8 cellular contexts compared by ENCODE assay signal in genomic region chr5:176609724-176610429, GRCh38. TPM values are rescaled to one million over a fixed set of nuclear protein-coding genes. Genes with fewer than 3 reads are reported as not detected.
DNase-seq lines count a peak whose midpoint lies in the region; ATAC-seq, FAIRE-seq and TF ChIP-seq lines count a peak whose summit lies in the region.

GPRIN1 (minus strand) TSS chr5:176610156; CDS start chr5:176599834, 10,322 bp downstream.

- H3K4me1 ChIP-seq in GM12878 (ENCODE audit: control insufficient read depth, insufficient read depth, low read length): peaks cover 12% of the 10 kb centered on the region
- H3K4me1 ChIP-seq in iPS-18a (ENCODE audit: control insufficient read depth, low read depth, low read length): no peaks in the 10 kb centered on the region

- RAD21 ChIA-PET in GM12878 (lab: Charles Lee; ENCODE audit: unreplicated experiment): no interaction called here

- H3K79me2 ChIP-seq in GM12878 (ENCODE audit: control insufficient read depth, insufficient read depth, low read length): no peaks in the 10 kb centered on the region; the same call in 1 of the 2 replicates

- no peak for TF ChIP-seq EP300 in GM12878 (IDR thresholded peaks at IDR 0.05; ENCODE audit: borderline replicate concordance in 1 of 2, control insufficient read depth in 1 of 2, low read depth in 2 of 2, low read length in 2 of 2)

- 0 out of 2 replicates have a peak, but pooled peaks have one; percentile 31 for TF ChIP-seq POLR2A in GM12878 (IDR thresholded peaks at IDR 0.05; ENCODE audit: low read depth, low read length)

- no peaks in the 10 kb centered on the region for H4K20me1 ChIP-seq in GM12878 (ENCODE audit: control insufficient read depth, insufficient read depth)

- H3K27ac ChIP-seq in GM12878 (ENCODE audit: control insufficient read depth, insufficient read depth) (no peak within 1 kb of the TSS), iPS-18a (ENCODE audit: low read length) (no peak within 1 kb of the TSS)

- peak; percentile 41 for TF ChIP-seq CTCF in GM06990 (IDR thresholded peaks at IDR 0.05; ENCODE audit: insufficient read depth, low read length, poor library complexity, severe bottlenecking)
- TF ChIP-seq CTCF in GM12878 (IDR thresholded peaks at IDR 0.05 in 2 of 3, conservative IDR thresholded peaks at IDR 0.05 in 1 of 3; ENCODE audit: control insufficient read depth in 2 of 3, extremely low read depth in 1 of 3, insufficient read depth in 1 of 3, low read depth in 3 of 3, low read length in 3 of 3): peak; percentile 26 to 43 (median 26); a peak in 4 of 6 replicates

- BruUV-seq in GM12878 (replicated peaks; lab: Mats Ljungman, UMichigan): no TSS peak

- DNase-seq in GM06990 (ENCODE audit: extremely low read depth, insufficient read length) (peak; percentile 79), KG1 (lab: John Stamatoyannopoulos, UW) (peak; percentile 3), T-helper 1 cell (peak in 4 of 5 donors; percentile 17 to 51 (median 34)), GM12878 (ENCODE audit: low read depth, low spot score) (no peak), DMS153 (lab: John Stamatoyannopoulos, UW) (no peak)
- peak; percentile 29 to 49 for DNase-seq in stimulated activated CD4-positive, alpha-beta T cell treated with anti-CD3 and anti-CD28 coated beads, Interleukin-12 subunit alpha, Interleukin-12 subunit beta, amount 100 ng/mL, for 24 hours (ENCODE audit: low read depth in 2 of 2)

- peak within 1 kb of the TSS; percentile 86 for H3K4me2 ChIP-seq in GM12878 (ENCODE audit: control insufficient read depth, insufficient read depth)

- H3K4me3 ChIP-seq in GM06990 (replicated peaks; ENCODE audit: low read depth, low read length) (peak within 1 kb of the TSS; percentile 73), GM12878 (peak within 1 kb of the TSS; percentile 74), iPS-18a (ENCODE audit: low read length) (peak within 1 kb of the TSS; percentile 63)

- peak; percentile 18; the same call in 1 of the 2 replicates for TF ChIP-seq RAD21 in GM12878 (IDR thresholded peaks at IDR 0.05; ENCODE audit: insufficient read depth, low read depth, low read length)

- in situ Hi-C loops in GM12878 (cut with MboI): no loop called here

- CTCF ChIA-PET in GM12878 (lab: Yijun Ruan, JAX): interaction anchor here (0.6 kb wide), 1 partner anchor 50 kb away, joined by 3 read pairs; no protein-coding TSS in a partner anchor

- H3K9ac ChIP-seq in GM12878 (ENCODE audit: control insufficient read depth, insufficient read depth, low read length): peak within 1 kb of the TSS; percentile 58; the same call in 1 of the 2 replicates
- peak within 1 kb of the TSS; percentile 43 for H3K9ac ChIP-seq in iPS-18a (ENCODE audit: low read length)

- no peak for FAIRE-seq in GM12878 (lab: Jason Lieb, UNC)

- H3K27me3 ChIP-seq in GM06990 (replicated peaks; ENCODE audit: control insufficient read depth, insufficient read depth, low read length) (no peaks in the 10 kb centered on the region; the same call in 1 of the 2 replicates), GM12878 (replicated peaks in 1 of 2; ENCODE audit: control insufficient read depth in 2 of 2, insufficient read depth in 2 of 2, low read length in 1 of 2) (no peaks in the 10 kb centered on the region), iPS-18a (ENCODE audit: control insufficient read depth, insufficient read depth, low read length) (peaks cover 27% of the 10 kb centered on the region)

- SMC1A ChIA-PET in GM12878 (lab: Charles Lee; ENCODE audit: uncharacterized antibody, unreplicated experiment): no interaction called here

- ATAC-seq in GM21737 (IDR thresholded peaks at IDR 0.05; ENCODE audit: unreplicated experiment): peak; percentile 76
- peak; percentile 89 for ATAC-seq in GM12878

- H3K36me3 ChIP-seq in GM06990 (ENCODE audit: control insufficient read depth, insufficient read depth, low read length): no peaks in the 10 kb centered on the region
- H3K36me3 ChIP-seq in GM12878 (ENCODE audit: control insufficient read depth in 2 of 2, insufficient read depth in 2 of 2, low read length in 1 of 2): no peaks in the 10 kb centered on the region
- no peaks in the 10 kb centered on the region for H3K36me3 ChIP-seq in iPS-18a (ENCODE audit: control insufficient read depth, low read depth, low read length)

- H2AFZ ChIP-seq in GM12878 (ENCODE audit: control insufficient read depth, low read depth, low read length): peak within 1 kb of the TSS; percentile 83

- intact Hi-C loops in GM12878 (cut with micrococcal nuclease; ENCODE audit: unreplicated experiment): no loop called here

- WGBS in GM12878 (ENCODE audit: insufficient coverage, insufficient replicate concordance, low lambda C conversion rate, missing lambda C conversion rate): 2% methylated on average over 77 of the region's 100 CpGs

- POLR2A ChIA-PET in GM12878 (lab: Charles Lee): no interaction called here

- no peaks in the 10 kb centered on the region for H3K9me3 ChIP-seq in GM12878 (replicated peaks; ENCODE audit: control insufficient read depth, insufficient read depth, low read length)
- H3K9me3 ChIP-seq in iPS-18a (ENCODE audit: control insufficient read depth, low read depth, low read length): no peaks in the 10 kb centered on the region

TF ChIP-seq in GM12878, 131 proteins besides CTCF, POLR2A, EP300 and RAD21 (continues in another document):
- TF ChIP-seq SUZ12 (IDR thresholded peaks at IDR 0.05; ENCODE audit: unreplicated experiment): no peak
- no peak for TF ChIP-seq RCOR1 (conservative IDR thresholded peaks at IDR 0.05; ENCODE audit: low read depth, low read length)
- peak; percentile 74; the same call in 1 of the 2 replicates for TF ChIP-seq DPF2 (IDR thresholded peaks at IDR 0.05)
- 0 out of 2 replicates have a peak, but pooled peaks have one; percentile 64 for TF ChIP-seq GATAD2B (conservative IDR thresholded peaks at IDR 0.05; ENCODE audit: low read depth)
- no peak for TF ChIP-seq STAT1 (conservative IDR thresholded peaks at IDR 0.05)
- no peak for TF ChIP-seq NFYA (IDR thresholded peaks at IDR 0.05; ENCODE audit: borderline replicate concordance, low read depth, low read length)
- TF ChIP-seq NKRF (conservative IDR thresholded peaks at IDR 0.05): peak; percentile 41; the same call in 1 of the 2 replicates
- peak; percentile 78 for TF ChIP-seq SMARCA5 (IDR thresholded peaks at IDR 0.05)
- TF ChIP-seq EZH2 (IDR thresholded peaks at IDR 0.05; ENCODE audit: borderline replicate concordance, control insufficient read depth, low read depth, low read length): no peak
- TF ChIP-seq FOS (IDR thresholded peaks at IDR 0.05; ENCODE audit: borderline replicate concordance, extremely low read depth, insufficient read length): no peak
- TF ChIP-seq RB1 (IDR thresholded peaks at IDR 0.05; ENCODE audit: borderline replicate concordance): peak; percentile 67; the same call in 1 of the 2 replicates
- TF ChIP-seq KDM1A (IDR thresholded peaks at IDR 0.05; ENCODE audit: borderline replicate concordance): no peak
- TF ChIP-seq NRF1 (conservative IDR thresholded peaks at IDR 0.05; ENCODE audit: low read depth, low read length): peak; percentile 27; the same call in 1 of the 2 replicates

RNA-seq across cellular contexts. Expression of gene GPRIN1, which starts in this region (rescaled TPM):
- total RNA-seq in GM12878 (2013; cell fraction: nucleolus; rRNA removed): 1.5 and 2.3 TPM in 2 replicates
- total RNA-seq in GM12878 (2014; rRNA removed): 8.3 and 10.1 TPM in 2 replicates
- total RNA-seq in GM12878 (2014; rRNA removed; fragmentation: Illumina TruSeq; extraction: Trizol): 4.7 and 5.8 TPM in 2 replicates
- total RNA-seq in GM12878 (2021): 14.2 and 16.3 TPM in 2 replicates
- 1.1 TPM for polyA plus RNA-seq in GM12878 (2011; ENCODE audit: low read depth)
- polyA plus RNA-seq in GM12878 (2011; rRNA removed): 0.59 and 1.7 TPM in 2 replicates
- 1.4 and 1.8 TPM in 2 replicates for polyA plus RNA-seq in GM12878 (2011; cell fraction: cytosol; rRNA removed)
- polyA plus RNA-seq in GM12878 (2011; cell fraction: nucleus; rRNA removed): 1.5 and 2.2 TPM in 2 replicates
- 1.4 and 1.8 TPM in 2 replicates for polyA plus RNA-seq in GM12878 (2012)
- 3.4 and 5.5 TPM in 2 replicates for polyA plus RNA-seq in GM12878 (2014; fragmentation: Illumina TruSeq; extraction: Trizol)
- polyA plus RNA-seq in GM12878 (2014; fragmentation: Nextera tagmentation; extraction: Ambion mirVana): under 1 TPM; 0.52 to 0.60 TPM
- polyA plus RNA-seq in GM12878 (2014; rRNA removed): 7.6 and 9.4 TPM in 2 replicates
- polyA plus RNA-seq in GM12878 (2016; fragmentation: Nextera tagmentation; extraction: Ambion mirVana): 1 to 10 TPM in 1 of 2 experiments, under 1 TPM in 1; 0.74 to 3.5 TPM
- polyA minus RNA-seq in GM12878 (2011; rRNA and poly(A)+ RNA removed): 1.3 and 2.1 TPM in 2 replicates
- 1.6 TPM in 2 replicates for polyA minus RNA-seq in GM12878 (2011; cell fraction: cytosol; rRNA and poly(A)+ RNA removed)
- polyA minus RNA-seq in GM12878 (2011; cell fraction: nucleus; rRNA and poly(A)+ RNA removed): 0.48 and 1.6 TPM in 2 replicates

Comparison
In these comparisons a context has a peak if more than half of its experiments do, and no peak if none do; other contexts are left out.
1. DNase-seq: peak in GM06990 (single experiment), KG1 (single experiment), T-helper 1 cell (4 of 5) and stimulated activated CD4-positive, alpha-beta T cell treated with anti-CD3 and anti-CD28 coated beads, Interleukin-12 subunit alpha, Interleukin-12 subunit beta, amount 100 ng/mL, for 24 hours (2 of 2); none in GM12878 (single experiment) and DMS153 (single experiment).
2. Peak in every context shown above with its lines, with median percentiles within 50 percentile points of each other: H3K4me3 ChIP-seq.